8 cellular contexts compared by ENCODE assay signal in the genomic region with DNA sequence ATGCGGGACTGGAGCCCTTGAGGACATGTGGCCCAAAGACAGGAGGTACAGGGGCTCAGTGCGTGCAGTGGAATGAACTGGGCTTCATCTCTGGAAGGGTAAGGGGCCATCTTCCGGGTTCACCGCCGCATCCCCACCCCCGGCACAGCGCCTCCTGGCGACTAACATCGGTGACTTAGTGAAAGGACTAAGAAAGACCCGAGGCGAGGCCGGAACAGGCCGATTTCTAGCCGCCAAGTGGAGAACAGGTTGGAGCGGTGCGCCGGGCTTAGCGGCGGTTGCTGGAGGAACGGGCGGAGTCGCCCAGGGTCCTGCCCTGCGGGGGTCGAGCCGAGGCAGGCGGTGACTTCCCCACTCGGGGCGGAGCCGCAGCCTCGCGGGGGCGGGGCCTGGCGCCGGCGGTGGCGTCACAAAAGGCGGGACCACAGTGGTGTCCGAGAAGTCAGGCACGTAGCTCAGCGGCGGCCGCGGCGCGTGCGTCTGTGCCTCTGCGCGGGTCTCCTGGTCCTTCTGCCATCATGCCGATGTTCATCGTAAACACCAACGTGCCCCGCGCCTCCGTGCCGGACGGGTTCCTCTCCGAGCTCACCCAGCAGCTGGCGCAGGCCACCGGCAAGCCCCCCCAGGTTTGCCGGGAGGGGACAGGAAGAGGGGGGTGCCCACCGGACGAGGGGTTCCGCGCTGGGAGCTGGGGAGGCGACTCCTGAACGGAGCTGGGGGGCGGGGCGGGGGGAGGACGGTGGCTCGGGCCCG. TPM values are rescaled to one million over a fixed set of nuclear protein-coding genes. Genes with fewer than 3 reads are reported as not detected.
DNase-seq lines count a peak whose midpoint lies in the region; ATAC-seq and TF ChIP-seq lines count a peak whose summit lies in the region.

A gene (plus strand): TSS at position 427 of the 753 bp plus-strand sequence. CDS start 92 bp downstream, at position 519.

- DNase-seq in NCI-H146 treated with DMSO at 0.1 percent for 48 hours (lab: John Stamatoyannopoulos, UW; ENCODE audit: unreplicated experiment) (peak; percentile 80), amniotic stem cell (lab: John Stamatoyannopoulos, UW) (peak; percentile 50), left ventricle myocardium inferior (peak; percentile 95), prostate gland (ENCODE audit: low spot score) (peak; percentile 93), ureter (ENCODE audit: low spot score) (peak; percentile 98)

- WGBS in prostate gland: 1% methylated on average over 60 of the region's 71 CpGs

- H3K4me3 Mint-ChIP-seq in T-helper 1 cell treated with Interleukin-12 subunit alpha and Interleukin-12 subunit beta and Interleukin-4 antibody, amounts not matched to agents 30 μg/mL and 1 μg/mL, for 36 hours: peak within 1 kb of the TSS; percentile 90

- peak; percentile 75 for TF ChIP-seq CTCF in left ventricle myocardium inferior (IDR thresholded peaks at IDR 0.05; ENCODE audit: borderline replicate concordance)
- peak; percentile 54 to 91 (median 80) for TF ChIP-seq CTCF in prostate gland (IDR thresholded peaks at IDR 0.05)

- no peaks in the 10 kb centered on the region for H3K27me3 Mint-ChIP-seq in T-helper 1 cell treated with Interleukin-12 subunit alpha and Interleukin-12 subunit beta and Interleukin-4 antibody, amounts not matched to agents 30 μg/mL and 1 μg/mL, for 36 hours (ENCODE audit: low read depth)

- H3K27ac ChIP-seq in left ventricle myocardium inferior (replicated peaks) (peak within 1 kb of the TSS; percentile 93), prostate gland (peak within 1 kb of the TSS; percentile 96 to 99)

- H3K4me1 Mint-ChIP-seq in T-helper 1 cell treated with Interleukin-12 subunit alpha and Interleukin-12 subunit beta and Interleukin-4 antibody, amounts not matched to agents 30 μg/mL and 1 μg/mL, for 36 hours (ENCODE audit: low read depth): peaks cover 18% of the 10 kb centered on the region

- H3K27ac Mint-ChIP-seq in T-helper 1 cell treated with Interleukin-12 subunit alpha and Interleukin-12 subunit beta and Interleukin-4 antibody, amounts not matched to agents 30 μg/mL and 1 μg/mL, for 36 hours: peak within 1 kb of the TSS; percentile 95

- H3K4me3 ChIP-seq in left ventricle myocardium inferior: peak within 1 kb of the TSS; percentile 80
- peak within 1 kb of the TSS; percentile 64 to 81 for H3K4me3 ChIP-seq in prostate gland

- peak; percentile 99 for TF ChIP-seq POLR2A in prostate gland (IDR thresholded peaks at IDR 0.05)

- no peaks in the 10 kb centered on the region for H3K9me3 Mint-ChIP-seq in T-helper 1 cell treated with Interleukin-12 subunit alpha and Interleukin-12 subunit beta and Interleukin-4 antibody, amounts not matched to agents 30 μg/mL and 1 μg/mL, for 36 hours

- no peaks in the 10 kb centered on the region for H3K27me3 ChIP-seq in left ventricle myocardium inferior (ENCODE audit: low read depth)
- H3K27me3 ChIP-seq in prostate gland (replicated peaks; ENCODE audit: insufficient read depth): no peaks in the 10 kb centered on the region

- H3K4me1 ChIP-seq in left ventricle myocardium inferior: peaks cover 40% of the 10 kb centered on the region
- H3K4me1 ChIP-seq in prostate gland (replicated peaks): peaks cover 11% of the 10 kb centered on the region

- intact Hi-C loops in left ventricle myocardium inferior (cut with micrococcal nuclease): no loop called here
- intact Hi-C loops in prostate gland (cut with DNase I): no loop called here

- peaks cover 31% of the 10 kb centered on the region for H3K36me3 Mint-ChIP-seq in T-helper 1 cell treated with Interleukin-12 subunit alpha and Interleukin-12 subunit beta and Interleukin-4 antibody, amounts not matched to agents 30 μg/mL and 1 μg/mL, for 36 hours (ENCODE audit: low read depth)

- no peaks in the 10 kb centered on the region for H3K9me3 ChIP-seq in left ventricle myocardium inferior (replicated peaks)
- H3K9me3 ChIP-seq in prostate gland: no peaks in the 10 kb centered on the region

- H3K36me3 ChIP-seq in left ventricle myocardium inferior (peaks cover 20% of the 10 kb centered on the region), prostate gland (peaks cover 0 to 10% of the 10 kb centered on the region in 2 donors)

- ATAC-seq in GM18498 (IDR thresholded peaks at IDR 0.05; ENCODE audit: unreplicated experiment) (peak; percentile 86), HG02884 (IDR thresholded peaks at IDR 0.05; ENCODE audit: unreplicated experiment) (peak; percentile 78)

RNA-seq across cellular contexts. Expression of the gene that starts here (rescaled TPM):
- total RNA-seq in left ventricle myocardium inferior (242 TPM), prostate gland (100 to 1,000 TPM; 501 to 587 TPM), ureter (528 TPM)

Comparison
In these comparisons a context has a peak if more than half of its experiments do, and no peak if none do; other contexts are left out.
1. Peak in every context shown above with its lines: DNase-seq, ATAC-seq, H3K4me3 ChIP-seq and H3K27ac ChIP-seq.